In genomic region chr2:7161501-7161900, GRCh38 we compare ENCODE assay signal across 20 cellular contexts.
DNase-seq lines count a peak whose midpoint lies in the region; ATAC-seq and TF ChIP-seq lines count a peak whose summit lies in the region.
"Had no signal": no experiment of that assay in that cellular context is flagged by ENCODE, and none has a peak within 500 bp of the region (broad histone marks: within the 10 kb centered on the region; RNA-seq: fewer than 3 reads in every experiment).

No MANE protein-coding gene starts in this region.

- no peak overlapping the region for H3K4ac ChIP-seq in neuronal stem cell (ENCODE audit: low read length)

- H3K36me3 Mint-ChIP-seq in GM23338 (ENCODE audit: low read depth), result no peaks in the 10 kb centered on the region

- no peak overlapping the region for H2AK5ac ChIP-seq in neuronal stem cell (ENCODE audit: low read depth, low read length)

- H2BK5ac ChIP-seq in neuronal stem cell (ENCODE audit: low read length), result no peak overlapping the region

- no peaks in the 10 kb centered on the region for H3K79me2 ChIP-seq in GM23338 (replicated peaks; ENCODE audit: insufficient read depth)

- no peak overlapping the region for H3K9ac ChIP-seq in neuronal stem cell (ENCODE audit: low read depth, low read length, poor library complexity)
- H3K9ac ChIP-seq: BLaER1 treated with 17β-estradiol and CSF1 and Interleukin-3, amounts not matched to agents 10 nM and 100 nM; GM23248 had no signal

- DNase-seq in GM23338 (ENCODE audit: low spot score) (peak; percentile 15), SJSA1 (ENCODE audit: low read depth in 1 of 2, low spot score in 2 of 2) (peak in 1 of 2 experiments; percentile 10), iris pigment epithelial cell (ENCODE audit: low read depth) (peak; percentile 6), neuronal stem cell (ENCODE audit: low spot score) (no peak), pons (ENCODE audit: low spot score) (no peak)
- DNase-seq: 8988T; CD4-positive, CD25-positive, alpha-beta regulatory T cell; CD8-positive, alpha-beta memory T cell; COR-L47; DMS 273 treated with DMSO at 0.1 percent for 48 hours; DMS53; DND-41; EL; GM23248; HCEC 1CT had no signal

- peaks cover 2% of the 10 kb centered on the region for H3K27me3 Mint-ChIP-seq in GM23338 (ENCODE audit: insufficient read depth, low read depth, poor library complexity)

- H3K4me3 Mint-ChIP-seq in GM23338, result no peak overlapping the region
- H3K4me3 Mint-ChIP-seq: B cell; CD4-positive, CD25-positive, alpha-beta regulatory T cell; CD8-positive, alpha-beta memory T cell had no signal

- H3K9me2 ChIP-seq in GM23338 (ENCODE audit: insufficient read depth), result no peaks in the 10 kb centered on the region

- no peaks in the 10 kb centered on the region for H3F3A ChIP-seq in GM23338 (replicated peaks; ENCODE audit: low read depth)

- no peaks in the 10 kb centered on the region for H3K79me1 ChIP-seq in neuronal stem cell (ENCODE audit: low read depth, low read length)

- H3K18ac ChIP-seq in neuronal stem cell (ENCODE audit: low read length), result no peak overlapping the region

- no CpG with 5 or more reads among the region's 2 CpGs for WGBS in neuronal stem cell (ENCODE audit: extremely low coverage in 2 of 2, insufficient read length in 2 of 2, insufficient replicate concordance in 1 of 2), 2 donors

- H3K4me1 Mint-ChIP-seq in GM23338, result peaks cover 8% of the 10 kb centered on the region; the same call in 2 of the 3 replicates
- H3K4me1 Mint-ChIP-seq: B cell; CD8-positive, alpha-beta memory T cell had no signal

- H3K4me2 ChIP-seq in GM23338, result no peak overlapping the region
- no peak overlapping the region for H3K4me2 ChIP-seq in neuronal stem cell (ENCODE audit: insufficient read depth, low read length, poor library complexity, severe bottlenecking)
- H3K4me2 ChIP-seq: BLaER1 treated with 17β-estradiol and CSF1 and Interleukin-3, amounts not matched to agents 10 nM and 100 nM had no signal

- no peak overlapping the region for H2AFZ ChIP-seq in GM23338
- peak overlapping the region; percentile 1 for H2AFZ ChIP-seq in neuronal stem cell (ENCODE audit: low read length)
- H2AFZ ChIP-seq: GM23248 had no signal

- H3K27ac ChIP-seq in GM23338 (ENCODE audit: low read depth) (no peak overlapping the region), SJSA1 (0 out of 2 replicates have a peak overlapping the region, but pooled peaks have one; percentile 23), neuronal stem cell (replicated peaks; ENCODE audit: low read length) (no peak overlapping the region)
- H3K27ac ChIP-seq: BLaER1 treated with 17β-estradiol and CSF1 and Interleukin-3, amounts not matched to agents 10 nM and 100 nM; GM23248 had no signal

- no peak overlapping the region for H3K14ac ChIP-seq in neuronal stem cell (ENCODE audit: low read length)

- ATAC-seq in GM23338, result peak; percentile 33; the same call in 2 of the 3 replicates
- ATAC-seq in GM19035 (IDR thresholded peaks at IDR 0.05; ENCODE audit: unreplicated experiment), result no peak
- no peak for ATAC-seq in HG02642 (IDR thresholded peaks at IDR 0.05; ENCODE audit: poor library complexity, unreplicated experiment)
- ATAC-seq: GM12878 had no signal

- H3K9me3 Mint-ChIP-seq in GM23338, result no peaks in the 10 kb centered on the region

- H3K4me3 ChIP-seq in GM23338, result no peak overlapping the region
- H3K4me3 ChIP-seq in SJSA1, result no peak overlapping the region
- no peak overlapping the region for H3K4me3 ChIP-seq in neuronal stem cell (ENCODE audit: low read length in 2 of 2)
- H3K4me3 ChIP-seq: BLaER1 treated with 17β-estradiol and CSF1 and Interleukin-3, amounts not matched to agents 10 nM and 100 nM; GM12878; GM23248 had no signal

- H2BK12ac ChIP-seq in neuronal stem cell (ENCODE audit: low read length), result no peak overlapping the region

- H3K27me3 ChIP-seq in GM23338 (ENCODE audit: insufficient read depth), result no peaks in the 10 kb centered on the region
- H3K27me3 ChIP-seq in SJSA1 (replicated peaks), result no peaks in the 10 kb centered on the region
- no peaks in the 10 kb centered on the region for H3K27me3 ChIP-seq in neuronal stem cell (ENCODE audit: control insufficient read depth in 3 of 3, insufficient read depth in 3 of 3, low read depth in 1 of 3, low read length in 3 of 3)
- H3K27me3 ChIP-seq: BLaER1 treated with 17β-estradiol and CSF1 and Interleukin-3, amounts not matched to agents 10 nM and 100 nM had no signal

- TF ChIP-seq CTCF in GM23338 (conservative IDR thresholded peaks at IDR 0.05; ENCODE audit: low read depth in 2 of 2), result no peak

- H2BK120ac ChIP-seq in neuronal stem cell (ENCODE audit: low read depth, low read length), result no peak overlapping the region

- no peaks in the 10 kb centered on the region for H3K9me3 ChIP-seq in SJSA1 (replicated peaks)
- H3K9me3 ChIP-seq in neuronal stem cell (replicated peaks in 1 of 2; ENCODE audit: control insufficient read depth in 2 of 2, insufficient read depth in 1 of 2, low read depth in 1 of 2, low read length in 2 of 2), result no peaks in the 10 kb centered on the region
- H3K9me3 ChIP-seq: BLaER1 treated with 17β-estradiol and CSF1 and Interleukin-3, amounts not matched to agents 10 nM and 100 nM had no signal

- H4K91ac ChIP-seq in neuronal stem cell (ENCODE audit: low read depth, low read length, poor library complexity), result no peak overlapping the region

- no peaks in the 10 kb centered on the region for H4K20me1 ChIP-seq in GM23338 (replicated peaks; ENCODE audit: insufficient read depth)
- H4K20me1 ChIP-seq: BLaER1 treated with 17β-estradiol and CSF1 and Interleukin-3, amounts not matched to agents 10 nM and 100 nM had no signal

- H4K8ac ChIP-seq in neuronal stem cell (ENCODE audit: low read depth, low read length), result no peak overlapping the region

- no peak overlapping the region for H2BK15ac ChIP-seq in neuronal stem cell (ENCODE audit: low read length)

- H3K27ac Mint-ChIP-seq in GM23338, result peak overlapping the region; percentile 5; the same call in 1 of the 2 replicates
- H3K27ac Mint-ChIP-seq: B cell; CD4-positive, CD25-positive, alpha-beta regulatory T cell; CD8-positive, alpha-beta memory T cell had no signal

- H3K36me3 ChIP-seq in GM23338 (ENCODE audit: insufficient read depth), result no peaks in the 10 kb centered on the region
- no peaks in the 10 kb centered on the region for H3K36me3 ChIP-seq in SJSA1
- H3K36me3 ChIP-seq in neuronal stem cell (replicated peaks in 1 of 2; ENCODE audit: control insufficient read depth in 2 of 2, insufficient read depth in 2 of 2, low read length in 2 of 2), result no peaks in the 10 kb centered on the region
- H3K36me3 ChIP-seq: BLaER1 treated with 17β-estradiol and CSF1 and Interleukin-3, amounts not matched to agents 10 nM and 100 nM had no signal

- H3K23ac ChIP-seq in neuronal stem cell (ENCODE audit: low read depth, low read length, poor library complexity), result no peak overlapping the region

- H3K4me1 ChIP-seq in GM23338 (ENCODE audit: insufficient read depth) (0 out of 2 replicates have a peak, but pooled peaks cover 3% of the 10 kb centered on the region), SJSA1 (replicated peaks) (peaks cover 15% of the 10 kb centered on the region), neuronal stem cell (ENCODE audit: control insufficient read depth in 2 of 2, insufficient read depth in 1 of 2, low read depth in 1 of 2, low read length in 2 of 2) (peaks cover 0 to 9% of the 10 kb centered on the region in 2 donors)
- H3K4me1 ChIP-seq: BLaER1 treated with 17β-estradiol and CSF1 and Interleukin-3, amounts not matched to agents 10 nM and 100 nM had no signal

TF ChIP-seq in GM23338, 12 proteins besides CTCF, POLR2A, EP300 and RAD21 (continues in another document):
- TF ChIP-seq POLR2AphosphoS5 (IDR thresholded peaks at IDR 0.05; ENCODE audit: low read depth), result no peak
- no peak for TF ChIP-seq EZH2phosphoT487 (IDR thresholded peaks at IDR 0.05; ENCODE audit: unreplicated experiment)
- no peak for TF ChIP-seq CREB1 (CRISPR knock-in tag; IDR thresholded peaks at IDR 0.05; ENCODE audit: low read depth)
- no peak for TF ChIP-seq ETS1 (IDR thresholded peaks at IDR 0.05)
- no peak for TF ChIP-seq EZH2 (IDR thresholded peaks at IDR 0.05; ENCODE audit: low read depth, unreplicated experiment)
- TF ChIP-seq STAT1 (IDR thresholded peaks at IDR 0.05; ENCODE audit: unreplicated experiment), result no peak
- TF ChIP-seq NANOG (IDR thresholded peaks at IDR 0.05; ENCODE audit: borderline replicate concordance), result no peak
- TF ChIP-seq ZNF331 (CRISPR knock-in tag; IDR thresholded peaks at IDR 0.05; ENCODE audit: low read depth), result no peak
- no peak for TF ChIP-seq REST (IDR thresholded peaks at IDR 0.05; ENCODE audit: unreplicated experiment)
- TF ChIP-seq ZNF114 (CRISPR knock-in tag; IDR thresholded peaks at IDR 0.05), result no peak

Comparison
In these comparisons a context has a peak if more than half of its experiments do, and no peak if none do; other contexts are left out.
1. DNase-seq: peak in GM23338 (single experiment) and iris pigment epithelial cell (single experiment); none in neuronal stem cell (single experiment) and pons (single experiment).